Comparison of ENCODE assay signal across 19 cellular contexts in the genomic region with DNA sequence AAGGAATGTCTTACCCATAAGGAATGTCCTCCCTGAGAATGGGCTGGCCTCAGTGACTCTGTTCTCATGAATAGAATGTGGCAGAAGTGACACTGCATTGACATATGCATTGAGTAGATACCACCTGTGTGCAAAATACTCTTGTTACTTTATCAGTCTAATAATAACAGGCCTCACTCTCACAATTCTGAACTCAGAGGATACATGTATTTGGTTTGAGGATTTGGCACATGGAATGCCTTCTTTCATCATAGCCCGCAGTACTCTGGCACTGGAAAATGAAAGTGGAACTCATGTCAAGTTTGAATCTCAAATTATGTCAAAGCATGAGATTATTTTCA. TPM values are rescaled to one million over a fixed set of nuclear protein-coding genes. Genes with fewer than 3 reads are reported as not detected.
DNase-seq lines count a peak whose midpoint lies in the region; ATAC-seq and TF ChIP-seq lines count a peak whose summit lies in the region.
"Had no signal": no experiment of that assay in that cellular context is flagged by ENCODE, and none has a peak within 500 bp of the region (broad histone marks: within the 10 kb centered on the region; RNA-seq: fewer than 3 reads in every experiment).

No MANE protein-coding gene starts in this region.

- peak; percentile 35; the same call in 1 of the 3 replicates for ATAC-seq in SK-N-SH treated with all-trans-retinoic acid at 6 μM for 48 hours
- no peak for ATAC-seq in activated T-helper 17 cell treated with anti-CD3 and anti-CD28 coated beads, Interleukin-2, amount 50 U/mL, for 72 hours (replicated peaks)
- ATAC-seq: GM12878, heart right ventricle had no signal

- H3K4me1 ChIP-seq in SK-N-SH (ENCODE audit: control insufficient read depth in 1 of 2, insufficient read depth in 2 of 2, low read depth in 1 of 2, low read length in 1 of 2) (peaks cover 0 to 3% of the 10 kb centered on the region in 2 experiments; a peak in 1 of 4 replicates), SJSA1 (replicated peaks) (peaks cover 15% of the 10 kb centered on the region)
- H3K4me1 ChIP-seq: heart right ventricle, transverse colon had no signal

- H4K20me1 ChIP-seq in SK-N-SH (ENCODE audit: insufficient read depth): no peaks in the 10 kb centered on the region

- peaks cover 11% of the 10 kb centered on the region for H3F3A ChIP-seq in SK-N-SH (replicated peaks; ENCODE audit: insufficient read depth)

- H2AFZ ChIP-seq in SK-N-SH (ENCODE audit: low read depth): no peak overlapping the region

- WGBS in SK-N-SH (ENCODE audit: low lambda C conversion rate): 83% methylated on average over 1 of the region's 1 CpG

- H3K9me2 ChIP-seq in SK-N-SH: no peaks in the 10 kb centered on the region

- H3K9me3 Mint-ChIP-seq in activated T-helper 17 cell treated with anti-CD3 and anti-CD28 coated beads, Interleukin-2, amount 50 U/mL, for 72 hours: peaks cover 2% of the 10 kb centered on the region
- H3K9me3 Mint-ChIP-seq: T-helper 1 cell treated with Interleukin-12 subunit alpha and Interleukin-12 subunit beta and Interleukin-4 antibody, amounts not matched to agents 30 μg/mL and 1 μg/mL, for 36 hours had no signal

- no peaks in the 10 kb centered on the region for H3K36me3 ChIP-seq in SK-N-SH (replicated peaks in 1 of 2; ENCODE audit: control insufficient read depth in 1 of 2, insufficient read depth in 2 of 2, low read length in 1 of 2)
- H3K36me3 ChIP-seq in SJSA1: no peaks in the 10 kb centered on the region
- H3K36me3 ChIP-seq: heart right ventricle, transverse colon had no signal

- no peak overlapping the region for H3K9ac ChIP-seq in SK-N-SH

- H3K27me3 Mint-ChIP-seq in activated T-helper 17 cell treated with anti-CD3 and anti-CD28 coated beads, Interleukin-2, amount 50 U/mL, for 72 hours: no peaks in the 10 kb centered on the region

- H3K27ac ChIP-seq in SK-N-SH (ENCODE audit: low read depth in 2 of 2, low read length in 1 of 2) (peak overlapping the region in 1 of 2 experiments; percentile 27; a peak in 1 of 4 replicates), SJSA1 (peak overlapping the region; percentile 97)
- H3K27ac ChIP-seq: 22Rv1, heart right ventricle, transverse colon had no signal

- H3K27me3 ChIP-seq in SK-N-SH (ENCODE audit: insufficient read depth): no peaks in the 10 kb centered on the region
- no peaks in the 10 kb centered on the region for H3K27me3 ChIP-seq in SJSA1 (replicated peaks)
- H3K27me3 ChIP-seq: heart right ventricle, transverse colon had no signal

- TF ChIP-seq EP300 in SK-N-SH (IDR thresholded peaks at IDR 0.05; ENCODE audit: borderline replicate concordance in 1 of 2, low read depth in 1 of 2, low read length in 1 of 2): no peak

- H3K4me1 Mint-ChIP-seq in activated T-helper 17 cell treated with anti-CD3 and anti-CD28 coated beads, Interleukin-2, amount 50 U/mL, for 72 hours: no peaks in the 10 kb centered on the region

- CTCF ChIA-PET in SK-N-SH (lab: Yijun Ruan, JAX): no interaction called here

- H3K4me3 Mint-ChIP-seq in activated T-helper 17 cell treated with anti-CD3 and anti-CD28 coated beads, Interleukin-2, amount 50 U/mL, for 72 hours: no peak overlapping the region
- H3K4me3 Mint-ChIP-seq: T-helper 1 cell treated with Interleukin-12 subunit alpha and Interleukin-12 subunit beta and Interleukin-4 antibody, amounts not matched to agents 30 μg/mL and 1 μg/mL, for 36 hours had no signal

- no peak for DNase-seq in SK-N-SH
- DNase-seq in SJSA1 (ENCODE audit: low read depth in 1 of 2, low spot score in 2 of 2): peak; percentile 48 to 58
- peak; percentile 40 for DNase-seq in fibroblast of villous mesenchyme (ENCODE audit: low read depth)
- DNase-seq in stromal cell of bone marrow (ENCODE audit: low read depth): peak; percentile 60
- DNase-seq in NOMO-1 treated with DMSO at 0.1 percent for 48 hours (lab: John Stamatoyannopoulos, UW; ENCODE audit: unreplicated experiment): no peak
- no peak for DNase-seq in NOMO-1 (lab: John Stamatoyannopoulos, UW; ENCODE audit: unreplicated experiment in 2 of 2)
- DNase-seq: activated CD4-positive, alpha-beta T cell treated with anti-CD3 and anti-CD28 coated beads, Interleukin-2, amount 50 U/mL, for 1 hour; aorta; effector CD8-positive, alpha-beta T cell; heart right ventricle; nucleus accumbens; stimulated activated CD4-positive, alpha-beta T cell treated with anti-CD3 and anti-CD28 coated beads, Interleukin-15, amount 100 ng/mL, for 24 hours; transverse colon had no signal

- no peaks in the 10 kb centered on the region for H3K79me2 ChIP-seq in SK-N-SH (ENCODE audit: insufficient read depth)

- no peak overlapping the region for H3K27ac Mint-ChIP-seq in activated T-helper 17 cell treated with anti-CD3 and anti-CD28 coated beads, Interleukin-2, amount 50 U/mL, for 72 hours
- H3K27ac Mint-ChIP-seq: T-helper 1 cell treated with Interleukin-12 subunit alpha and Interleukin-12 subunit beta and Interleukin-4 antibody, amounts not matched to agents 30 μg/mL and 1 μg/mL, for 36 hours had no signal

- POLR2A ChIA-PET in SK-N-SH (lab: Yijun Ruan, JAX): no interaction called here

- H3K36me3 Mint-ChIP-seq in activated T-helper 17 cell treated with anti-CD3 and anti-CD28 coated beads, Interleukin-2, amount 50 U/mL, for 72 hours (ENCODE audit: low read depth): no peaks in the 10 kb centered on the region

- no peak for TF ChIP-seq CTCF in SK-N-SH (IDR thresholded peaks at IDR 0.05)
- TF ChIP-seq CTCF in fibroblast of villous mesenchyme (IDR thresholded peaks at IDR 0.05; ENCODE audit: insufficient read depth, low read depth, low read length): no peak

- H3K4me3 ChIP-seq in SK-N-SH (ENCODE audit: low read depth in 2 of 2, low read length in 1 of 2) (no peak overlapping the region), SJSA1 (no peak overlapping the region), fibroblast of villous mesenchyme (ENCODE audit: low read depth, low read length) (no peak overlapping the region)
- H3K4me3 ChIP-seq: GM12878, heart right ventricle, lung, transverse colon had no signal

- TF ChIP-seq RAD21 in SK-N-SH (IDR thresholded peaks at IDR 0.05; ENCODE audit: low read length): no peak

- H3K9me3 ChIP-seq in SK-N-SH: 0 out of 2 replicates have a peak, but pooled peaks cover 6% of the 10 kb centered on the region
- peaks cover 11% of the 10 kb centered on the region for H3K9me3 ChIP-seq in SJSA1 (replicated peaks)
- H3K9me3 ChIP-seq: heart right ventricle, transverse colon had no signal

- no peak overlapping the region for H3K4me2 ChIP-seq in SK-N-SH

TF ChIP-seq in SK-N-SH treated with all-trans-retinoic acid at 6 μM for 48 hours, 23 proteins besides CTCF, POLR2A, EP300 and RAD21 (continues in another document):
- no peak for TF ChIP-seq ZNF70 (CRISPR knock-in tag; IDR thresholded peaks at IDR 0.05)
- TF ChIP-seq PPARA (CRISPR knock-in tag; IDR thresholded peaks at IDR 0.05; ENCODE audit: borderline replicate concordance): no peak
- TF ChIP-seq ZNF565 (CRISPR knock-in tag; conservative IDR thresholded peaks at IDR 0.05; ENCODE audit: low read depth): no peak
- TF ChIP-seq SNAI2 (CRISPR knock-in tag; IDR thresholded peaks at IDR 0.05): no peak
- TF ChIP-seq POU6F1 (CRISPR knock-in tag; IDR thresholded peaks at IDR 0.05; ENCODE audit: borderline replicate concordance, low read depth): no peak
- TF ChIP-seq CSDC2 (CRISPR knock-in tag; IDR thresholded peaks at IDR 0.05): no peak
- TF ChIP-seq TCF4 (CRISPR knock-in tag; IDR thresholded peaks at IDR 0.05; ENCODE audit: borderline replicate concordance): no peak
- TF ChIP-seq OSR1 (CRISPR knock-in tag; IDR thresholded peaks at IDR 0.05): no peak

TF ChIP-seq in SK-N-SH, 30 proteins besides CTCF, POLR2A, EP300 and RAD21:
- no peak for TF ChIP-seq POLR2AphosphoS5 (IDR thresholded peaks at IDR 0.05; ENCODE audit: low read depth, low read length)
- TF ChIP-seq RCOR1 (IDR thresholded peaks at IDR 0.05; ENCODE audit: low read length): no peak

RNA-seq across cellular contexts. Expression of gene PLCB4, which starts 52.9 kb away (rescaled TPM):
- polyA plus RNA-seq in SK-N-SH (2012; rRNA removed): 5.5 and 7.0 TPM in 2 replicates
- polyA plus RNA-seq in SK-N-SH (2012; cell fraction: cytosol; rRNA removed): 5.2 and 5.8 TPM in 2 replicates
- 5.9 and 13.7 TPM in 2 replicates for polyA plus RNA-seq in SK-N-SH (2012; cell fraction: nucleus; rRNA removed)
- total RNA-seq in SJSA1 (2014; rRNA removed; shearing (Covaris generic)): 4.0 and 9.3 TPM in 2 replicates
- 3.2 and 3.5 TPM in 2 replicates for total RNA-seq in fibroblast of villous mesenchyme
- not detected for total RNA-seq in activated T-helper 17 cell treated with anti-CD3 and anti-CD28 coated beads, Interleukin-2, amount 50 U/mL, for 72 hours
- total RNA-seq: GM12878 had no signal
- polyA plus RNA-seq: GM12878 had no signal

Comparison
In these comparisons a context has a peak if more than half of its experiments do, and no peak if none do; other contexts are left out.
1. DNase-seq: peak in SJSA1 (2 of 2), fibroblast of villous mesenchyme (single experiment) and stromal cell of bone marrow (single experiment); none in SK-N-SH (single experiment), NOMO-1 treated with DMSO at 0.1 percent for 48 hours (single experiment) and NOMO-1 (0 of 2).